ENCODE assay signal across 22 cellular contexts in genomic region chr3:171615742-171616141, GRCh38.
DNase-seq lines count a peak whose midpoint lies in the region; ATAC-seq and TF ChIP-seq lines count a peak whose summit lies in the region.
"Had no signal": no experiment of that assay in that cellular context is flagged by ENCODE, and none has a peak within 500 bp of the region (broad histone marks: within the 10 kb centered on the region; RNA-seq: fewer than 3 reads in every experiment).

No MANE protein-coding gene starts in this region.

- intact Hi-C loops in Right ventricle myocardium superior (cut with DNase I) (no loop called here), left ventricle myocardium inferior (cut with micrococcal nuclease) (no loop called here), left colon (cut with DNase I, micrococcal nuclease) (no loop called here), mucosa of descending colon (cut with DNase I, micrococcal nuclease) (no loop called here), aorta (cut with DNase I) (no loop called here)

- 87 to 88% methylated on average over 1 of the region's 1 CpG for WGBS in aorta, 2 donors

- peak; percentile 40 for ATAC-seq in Right ventricle myocardium superior (ENCODE audit: poor library complexity)
- peak; percentile 22 for ATAC-seq in left colon
- ATAC-seq in GM19452 (IDR thresholded peaks at IDR 0.05; ENCODE audit: unreplicated experiment) = no peak
- ATAC-seq in mucosa of descending colon = no peak
- ATAC-seq in aorta (ENCODE audit: low FRiP score) = no peak
- ATAC-seq: A549; activated T-cell treated with anti-CD3 and anti-CD28 coated beads, Interleukin-2, amount 50 U/mL, for 72 hours; gastroesophageal sphincter; HCT116 had no signal

- TF ChIP-seq CTCF in left ventricle myocardium inferior (IDR thresholded peaks at IDR 0.05; ENCODE audit: borderline replicate concordance) (no peak), epithelial cell of esophagus (IDR thresholded peaks at IDR 0.05; ENCODE audit: insufficient read depth, low read depth, low read length, missing control alignments) (no peak), mucosa of descending colon (IDR thresholded peaks at IDR 0.05) (no peak)

- no peaks in the 10 kb centered on the region for H3K27me3 ChIP-seq in left ventricle myocardium inferior (ENCODE audit: low read depth)
- H3K27me3 ChIP-seq in aorta (ENCODE audit: control insufficient read depth in 1 of 2, insufficient read depth in 2 of 2, low read length in 1 of 2) = no peaks in the 10 kb centered on the region
- H3K27me3 ChIP-seq: ascending aorta, gastroesophageal sphincter had no signal

- H3K9me3 ChIP-seq in left ventricle myocardium inferior (replicated peaks) (no peaks in the 10 kb centered on the region), mucosa of descending colon (no peaks in the 10 kb centered on the region), aorta (ENCODE audit: control insufficient read depth, low read length) (no peaks in the 10 kb centered on the region)
- H3K9me3 ChIP-seq: A549, gastroesophageal sphincter, prostate gland had no signal

- DNase-seq in Right ventricle myocardium superior = no peak
- no peak for DNase-seq in left ventricle myocardium inferior
- DNase-seq in epithelial cell of esophagus (ENCODE audit: low read depth) = peak; percentile 39
- no peak for DNase-seq in left colon
- DNase-seq in NCI-H2196 (lab: John Stamatoyannopoulos, UW; ENCODE audit: unreplicated experiment) = no peak
- no peak for DNase-seq in mucosa of descending colon
- no peak for DNase-seq in aorta
- DNase-seq: activated CD4-positive, alpha-beta T cell treated with anti-CD3 and anti-CD28 coated beads for 4 hours; activated naive CD4-positive, alpha-beta T cell treated with anti-CD3 and anti-CD28 coated beads, Interleukin-2, amount 10 ng/mL, durations not matched to agents 7 days and 5 days; activated T-cell treated with anti-CD3 and anti-CD28 coated beads, Interleukin-2, amount 50 U/mL, for 72 hours; Karpas-422; NCI-H1105; NCI-H2081; NCI-H526; substantia nigra had no signal

- no peak overlapping the region for H3K27ac ChIP-seq in left ventricle myocardium inferior (replicated peaks)
- no peak overlapping the region for H3K27ac ChIP-seq in aorta (ENCODE audit: low read depth in 1 of 2, low read length in 2 of 2)
- H3K27ac ChIP-seq: A549, ascending aorta, C4-2B, gastroesophageal sphincter, prostate gland had no signal

- H3K36me3 ChIP-seq in left ventricle myocardium inferior (peaks cover 68% of the 10 kb centered on the region), mucosa of descending colon (ENCODE audit: low read depth) (no peaks in the 10 kb centered on the region), aorta (ENCODE audit: control insufficient read depth in 1 of 2, insufficient read depth in 2 of 2, low read length in 1 of 2) (peaks cover 2 to 8% of the 10 kb centered on the region in 2 donors)
- H3K36me3 ChIP-seq: prostate gland had no signal

- H3K4me1 ChIP-seq in left ventricle myocardium inferior (peaks cover under 1% of the 10 kb centered on the region), mucosa of descending colon (ENCODE audit: low read depth) (no peaks in the 10 kb centered on the region), aorta (ENCODE audit: control insufficient read depth in 1 of 2, insufficient read depth in 2 of 2, low read length in 2 of 2) (no peaks in the 10 kb centered on the region)
- H3K4me1 ChIP-seq: A549, ascending aorta, gastroesophageal sphincter, prostate gland had no signal

- H3K4me3 ChIP-seq in left ventricle myocardium inferior = no peak overlapping the region
- H3K4me3 ChIP-seq in epithelial cell of esophagus (ENCODE audit: low read length) = no peak overlapping the region
- H3K4me3 ChIP-seq in mucosa of descending colon = no peak overlapping the region
- no peak overlapping the region for H3K4me3 ChIP-seq in aorta (ENCODE audit: low read length in 2 of 2)
- H3K4me3 ChIP-seq: A549, ascending aorta, gastroesophageal sphincter, prostate gland had no signal

Comparison
In these comparisons a context has a peak if more than half of its experiments do, and no peak if none do; other contexts are left out.
1. ATAC-seq: peak in Right ventricle myocardium superior (single experiment) and left colon (single experiment); none in GM19452 (single experiment), mucosa of descending colon (single experiment) and aorta (single experiment).